In genomic region chr9:128696923-128697707, GRCh38 we compare ENCODE assay signal across 19 cellular contexts. TPM values are rescaled to one million over a fixed set of nuclear protein-coding genes. Genes with fewer than 3 reads are reported as not detected.
DNase-seq lines count a peak whose midpoint lies in the region; ATAC-seq and TF ChIP-seq lines count a peak whose summit lies in the region.
"Had no signal": no experiment of that assay in that cellular context is flagged by ENCODE, and none has a peak within 500 bp of the region (broad histone marks: within the 10 kb centered on the region; RNA-seq: fewer than 3 reads in every experiment).

No MANE protein-coding gene starts in this region.

- H3K4me1 ChIP-seq in CD8-positive, alpha-beta T cell (ENCODE audit: insufficient read depth, low read length): peaks cover 11% of the 10 kb centered on the region
- H3K4me1 ChIP-seq in mucosa of descending colon (ENCODE audit: low read depth): peaks cover 4% of the 10 kb centered on the region

- POLR2A ChIA-PET in CD8-positive, alpha-beta T cell (lab: Charles Lee): interaction anchor here (0.7 to 1.9 kb wide), 2 partner anchors 27 to 44 kb away, joined by 3 to 5 read pairs; partner anchors contain the start of gene ZDHHC12
- POLR2A ChIA-PET in activated B cell treated with CpG ODN at 0.5 μM for 24 hours (lab: Charles Lee): interaction anchor here (0.5 to 3.1 kb wide), 10 partner anchors 10 to 1105 kb away, joined by 3 to 16 read pairs (median 4); partner anchors contain the start of gene ZDHHC12

- no peak for TF ChIP-seq CTCF in CD8-positive, alpha-beta T cell (IDR thresholded peaks at IDR 0.05)
- TF ChIP-seq CTCF in activated B cell treated with CpG ODN at 0.5 μM for 24 hours (IDR thresholded peaks at IDR 0.05) (no peak), mucosa of descending colon (IDR thresholded peaks at IDR 0.05) (no peak)

- DNase-seq in CD8-positive, alpha-beta T cell: no peak
- no peak for DNase-seq in activated B cell treated with CpG ODN at 0.5 μM for 24 hours
- DNase-seq in mucosa of descending colon: peak in 1 of 3 donors; percentile 5
- no peak for DNase-seq in A172 (ENCODE audit: low spot score)
- DNase-seq in nucleus accumbens (lab: John Stamatoyannopoulos, UW): no peak
- no peak for DNase-seq in ureter (ENCODE audit: low spot score)
- DNase-seq: activated CD4-positive, CD25-positive, alpha-beta regulatory T cell treated with anti-CD3 and anti-CD28 coated beads, Interleukin-2, amount 50 U/mL, for 72 hours; DMS153; gastrocnemius medialis; naive thymus-derived CD8-positive, alpha-beta T cell; NCI-H2029; NCI-H524; RPMI8226; substantia nigra; T-helper 17 cell had no signal

- intact Hi-C loops in CD8-positive, alpha-beta T cell (cut with DNase I, micrococcal nuclease): no loop called here
- intact Hi-C loops in activated B cell treated with CpG ODN at 0.5 μM for 24 hours (cut with micrococcal nuclease): no loop called here
- intact Hi-C loops in mucosa of descending colon (cut with DNase I, micrococcal nuclease): no loop called here

- H3K36me3 ChIP-seq in CD8-positive, alpha-beta T cell (ENCODE audit: insufficient read depth, low read length): peaks cover 28% of the 10 kb centered on the region
- H3K36me3 ChIP-seq in mucosa of descending colon (ENCODE audit: low read depth): peaks cover 11% of the 10 kb centered on the region

- CTCF ChIA-PET in CD8-positive, alpha-beta T cell (lab: Charles Lee): interaction anchor here (1.1 kb wide), 2 partner anchors 49 to 74 kb away, joined by 3 to 4 read pairs; partner anchors contain the start of gene ZER1
- CTCF ChIA-PET in activated B cell treated with CpG ODN at 0.5 μM for 24 hours (lab: Charles Lee): interaction anchor here (0.8 kb wide), 1 partner anchor 12 kb away, joined by 4 read pairs; no protein-coding TSS in a partner anchor

- no peak for ATAC-seq in CD8-positive, alpha-beta T cell
- ATAC-seq in activated B cell treated with CpG ODN at 0.5 μM for 24 hours (ENCODE audit: low read depth) (no peak), mucosa of descending colon (peak; percentile 18)
- ATAC-seq: gastrocnemius medialis; naive thymus-derived CD8-positive, alpha-beta T cell; T-helper 17 cell had no signal

- no peaks in the 10 kb centered on the region for H3K9me3 Mint-ChIP-seq in CD8-positive, alpha-beta T cell
- no peaks in the 10 kb centered on the region for H3K9me3 Mint-ChIP-seq in activated B cell treated with CpG ODN at 0.5 μM for 24 hours
- H3K9me3 Mint-ChIP-seq: naive thymus-derived CD8-positive, alpha-beta T cell had no signal

- H3K27me3 Mint-ChIP-seq in CD8-positive, alpha-beta T cell (ENCODE audit: low read depth): no peaks in the 10 kb centered on the region
- H3K27me3 Mint-ChIP-seq in activated B cell treated with CpG ODN at 0.5 μM for 24 hours: no peaks in the 10 kb centered on the region
- H3K27me3 Mint-ChIP-seq: naive thymus-derived CD8-positive, alpha-beta T cell; T-helper 17 cell had no signal

- H3K4me1 Mint-ChIP-seq in CD8-positive, alpha-beta T cell (ENCODE audit: low read depth): peaks cover 11% of the 10 kb centered on the region
- peaks cover 41% of the 10 kb centered on the region for H3K4me1 Mint-ChIP-seq in activated B cell treated with CpG ODN at 0.5 μM for 24 hours

- H3K9me3 ChIP-seq in CD8-positive, alpha-beta T cell (ENCODE audit: low read length): no peaks in the 10 kb centered on the region
- H3K9me3 ChIP-seq in mucosa of descending colon: no peaks in the 10 kb centered on the region
- H3K9me3 ChIP-seq: BLaER1, gastrocnemius medialis, MG63, right atrium auricular region had no signal

- TF ChIP-seq POLR2A in GM19193 (IDR thresholded peaks at IDR 0.05; ENCODE audit: extremely low read depth, insufficient read depth, insufficient read length): peak; percentile 38

- no peak overlapping the region for H3K4me3 ChIP-seq in CD8-positive, alpha-beta T cell (ENCODE audit: low read depth, low read length)
- H3K4me3 ChIP-seq in mucosa of descending colon: no peak overlapping the region
- H3K4me3 ChIP-seq: BLaER1, gastrocnemius medialis, MG63, right atrium auricular region had no signal

- H3K27me3 ChIP-seq in CD8-positive, alpha-beta T cell (ENCODE audit: insufficient read depth, low read length): no peaks in the 10 kb centered on the region
- H3K27me3 ChIP-seq: BLaER1, gastrocnemius medialis, MG63, right atrium auricular region had no signal

- no peak overlapping the region for H3K27ac ChIP-seq in CD8-positive, alpha-beta T cell (ENCODE audit: low read depth, low read length)
- H3K27ac ChIP-seq: BLaER1, gastrocnemius medialis, right atrium auricular region had no signal

- no peak overlapping the region for H3K4me3 Mint-ChIP-seq in CD8-positive, alpha-beta T cell
- no peak overlapping the region for H3K4me3 Mint-ChIP-seq in activated B cell treated with CpG ODN at 0.5 μM for 24 hours
- H3K4me3 Mint-ChIP-seq: naive thymus-derived CD8-positive, alpha-beta T cell; T-helper 17 cell had no signal

- H3K36me3 Mint-ChIP-seq in CD8-positive, alpha-beta T cell: peaks cover 44% of the 10 kb centered on the region
- H3K36me3 Mint-ChIP-seq in activated B cell treated with CpG ODN at 0.5 μM for 24 hours (ENCODE audit: low read depth): peaks cover 51% of the 10 kb centered on the region

- H3K27ac Mint-ChIP-seq in CD8-positive, alpha-beta T cell: peak overlapping the region; percentile 69
- H3K27ac Mint-ChIP-seq in activated B cell treated with CpG ODN at 0.5 μM for 24 hours: peak overlapping the region; percentile 12
- H3K27ac Mint-ChIP-seq: T-helper 17 cell had no signal

RNA-seq across cellular contexts. Expression of gene PKN3, which starts 5.2 kb away (rescaled TPM):
- total RNA-seq in CD8-positive, alpha-beta T cell: 1 to 10 TPM; 1.3 to 2.0 TPM
- total RNA-seq in activated B cell treated with CpG ODN at 0.5 μM for 24 hours (16.9 and 17.4 TPM in 2 replicates), mucosa of descending colon (1 to 10 TPM; 2.5 to 4.9 (median 3.8) TPM), ureter (11.1 TPM)
- total RNA-seq in A172 (2014; rRNA removed; shearing (Covaris generic)): 16.6 and 18.1 TPM in 2 replicates

RNA-seq across cellular contexts. Expression of gene SET, which starts 8.1 kb away (rescaled TPM):
- 100 to 1,000 TPM; 243 to 260 TPM for total RNA-seq in CD8-positive, alpha-beta T cell
- total RNA-seq in activated B cell treated with CpG ODN at 0.5 μM for 24 hours (762 and 801 TPM in 2 replicates), mucosa of descending colon (100 to 1,000 TPM; 174 to 272 (median 212) TPM), ureter (390 TPM)
- total RNA-seq in A172 (2014; rRNA removed; shearing (Covaris generic)): 1,187 and 1,647 TPM in 2 replicates

RNA-seq across cellular contexts. Expression of gene ZDHHC12, which starts 26.8 kb away (rescaled TPM):
- 10 to 100 TPM; 25.5 to 29.6 TPM for total RNA-seq in CD8-positive, alpha-beta T cell
- total RNA-seq in activated B cell treated with CpG ODN at 0.5 μM for 24 hours (40.0 and 40.7 TPM in 2 replicates), mucosa of descending colon (10 to 100 TPM; 33.0 to 89.5 (median 76.8) TPM), ureter (26.3 TPM)
- 153 and 193 TPM in 2 replicates for total RNA-seq in A172 (2014; rRNA removed; shearing (Covaris generic))

RNA-seq across cellular contexts. Expression of gene DYNC2I2, which starts 40.5 kb away (rescaled TPM):
- total RNA-seq in CD8-positive, alpha-beta T cell: 1 to 10 TPM; 3.7 to 3.9 TPM
- 58.0 and 60.2 TPM in 2 replicates for total RNA-seq in activated B cell treated with CpG ODN at 0.5 μM for 24 hours
- 10 to 100 TPM; 36.7 to 46.3 (median 43.7) TPM for total RNA-seq in mucosa of descending colon
- total RNA-seq in A172 (2014; rRNA removed; shearing (Covaris generic)): 239 and 244 TPM in 2 replicates
- total RNA-seq in ureter: 36.1 TPM
